Comparison of ENCODE assay signal across 1 cellular context in genomic region chr12:121061831-121062230, GRCh38.
TF ChIP-seq lines count a peak whose summit lies in the region.

No MANE protein-coding gene starts in this region.

TF ChIP-seq in HepG2, 621 proteins besides CTCF, POLR2A, EP300 and RAD21 (continued from another document):
- TF ChIP-seq, protein P1, sequence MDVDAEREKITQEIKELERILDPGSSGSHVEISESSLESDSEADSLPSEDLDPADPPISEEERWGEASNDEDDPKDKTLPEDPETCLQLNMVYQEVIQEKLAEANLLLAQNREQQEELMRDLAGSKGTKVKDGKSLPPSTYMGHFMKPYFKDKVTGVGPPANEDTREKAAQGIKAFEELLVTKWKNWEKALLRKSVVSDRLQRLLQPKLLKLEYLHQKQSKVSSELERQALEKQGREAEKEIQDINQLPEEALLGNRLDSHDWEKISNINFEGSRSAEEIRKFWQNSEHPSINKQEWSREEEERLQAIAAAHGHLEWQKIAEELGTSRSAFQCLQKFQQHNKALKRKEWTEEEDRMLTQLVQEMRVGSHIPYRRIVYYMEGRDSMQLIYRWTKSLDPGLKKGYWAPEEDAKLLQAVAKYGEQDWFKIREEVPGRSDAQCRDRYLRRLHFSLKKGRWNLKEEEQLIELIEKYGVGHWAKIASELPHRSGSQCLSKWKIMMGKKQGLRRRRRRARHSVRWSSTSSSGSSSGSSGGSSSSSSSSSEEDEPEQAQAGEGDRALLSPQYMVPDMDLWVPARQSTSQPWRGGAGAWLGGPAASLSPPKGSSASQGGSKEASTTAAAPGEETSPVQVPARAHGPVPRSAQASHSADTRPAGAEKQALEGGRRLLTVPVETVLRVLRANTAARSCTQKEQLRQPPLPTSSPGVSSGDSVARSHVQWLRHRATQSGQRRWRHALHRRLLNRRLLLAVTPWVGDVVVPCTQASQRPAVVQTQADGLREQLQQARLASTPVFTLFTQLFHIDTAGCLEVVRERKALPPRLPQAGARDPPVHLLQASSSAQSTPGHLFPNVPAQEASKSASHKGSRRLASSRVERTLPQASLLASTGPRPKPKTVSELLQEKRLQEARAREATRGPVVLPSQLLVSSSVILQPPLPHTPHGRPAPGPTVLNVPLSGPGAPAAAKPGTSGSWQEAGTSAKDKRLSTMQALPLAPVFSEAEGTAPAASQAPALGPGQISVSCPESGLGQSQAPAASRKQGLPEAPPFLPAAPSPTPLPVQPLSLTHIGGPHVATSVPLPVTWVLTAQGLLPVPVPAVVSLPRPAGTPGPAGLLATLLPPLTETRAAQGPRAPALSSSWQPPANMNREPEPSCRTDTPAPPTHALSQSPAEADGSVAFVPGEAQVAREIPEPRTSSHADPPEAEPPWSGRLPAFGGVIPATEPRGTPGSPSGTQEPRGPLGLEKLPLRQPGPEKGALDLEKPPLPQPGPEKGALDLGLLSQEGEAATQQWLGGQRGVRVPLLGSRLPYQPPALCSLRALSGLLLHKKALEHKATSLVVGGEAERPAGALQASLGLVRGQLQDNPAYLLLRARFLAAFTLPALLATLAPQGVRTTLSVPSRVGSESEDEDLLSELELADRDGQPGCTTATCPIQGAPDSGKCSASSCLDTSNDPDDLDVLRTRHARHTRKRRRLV (CRISPR knock-in tag; IDR thresholded peaks at IDR 0.05), result no peak
